In the genomic region with DNA sequence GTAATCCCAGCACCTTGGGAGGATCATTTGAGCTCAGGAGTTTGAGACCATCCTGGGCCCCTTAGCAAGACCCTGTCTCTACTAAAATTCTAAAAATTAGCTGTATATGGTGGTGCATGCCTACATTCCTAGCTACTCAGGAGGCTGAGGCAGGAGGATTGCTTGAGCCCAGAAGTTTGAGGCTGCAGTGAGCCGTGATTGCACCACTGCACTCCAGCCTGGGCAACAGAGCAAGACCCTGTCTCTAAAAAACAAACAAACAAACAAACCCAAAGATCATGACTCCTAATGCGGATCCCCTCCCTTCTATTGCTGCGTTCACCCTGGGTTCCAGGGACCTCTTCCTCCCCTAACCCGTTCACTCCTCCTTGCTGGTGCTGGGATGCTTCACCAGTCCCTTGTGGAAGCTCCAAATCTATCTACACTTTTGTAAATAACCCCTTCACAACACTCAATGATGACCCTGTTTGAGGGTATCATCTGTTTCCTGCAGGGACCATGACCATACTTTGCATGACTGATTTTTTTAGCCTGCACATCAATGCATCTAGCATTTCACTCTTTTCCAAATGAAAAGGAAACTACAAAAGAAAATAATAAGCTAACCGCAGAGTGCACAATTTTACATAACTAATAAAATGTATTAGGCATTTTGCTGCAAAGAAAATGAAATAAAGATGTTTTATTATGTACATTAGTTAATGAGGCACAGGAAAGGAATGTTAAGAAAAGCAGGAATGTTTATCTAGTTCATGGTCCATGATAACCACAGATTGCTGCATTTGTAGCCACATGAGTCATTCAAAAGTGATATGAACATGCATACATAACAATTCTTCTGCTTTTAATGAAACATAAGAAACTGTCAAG, we compare ENCODE assay signal across 13 cellular contexts. TPM values are rescaled to one million over a fixed set of nuclear protein-coding genes. Genes with fewer than 3 reads are reported as not detected.
DNase-seq lines count a peak whose midpoint lies in the region; ATAC-seq and TF ChIP-seq lines count a peak whose summit lies in the region.
"Had no signal": no experiment of that assay in that cellular context is flagged by ENCODE, and none has a peak within 500 bp of the region (broad histone marks: within the 10 kb centered on the region; RNA-seq: fewer than 3 reads in every experiment).

No MANE protein-coding gene starts in this region.

- no peak overlapping the region for H3K27ac Mint-ChIP-seq in WTC11
- no peak overlapping the region for H3K27ac Mint-ChIP-seq in CD8-positive, alpha-beta memory T cell
- no peak overlapping the region for H3K27ac Mint-ChIP-seq in activated T-cell treated with anti-CD3 and anti-CD28 coated beads, Interleukin-2, amount 50 U/mL, for 72 hours
- H3K27ac Mint-ChIP-seq in activated CD4-positive, alpha-beta memory T cell treated with anti-CD3 and anti-CD28 coated beads for 36 hours = no peak overlapping the region
- H3K27ac Mint-ChIP-seq: activated naive CD4-positive, alpha-beta T cell treated with anti-CD3 and anti-CD28 coated beads, Interleukin-2, amount 10 ng/mL, durations not matched to agents 7 days and 5 days; type B pancreatic cell had no signal

- CTCF ChIA-PET in HEK293 (lab: Yijun Ruan, JAX) (interaction anchor here (0.6 to 1.4 kb wide), 6 partner anchors 17 to 377 kb away, joined by 3 to 12 read pairs (median 4); no protein-coding TSS in a partner anchor), WTC11 (lab: Charles Lee) (no interaction called here)
- CTCF ChIA-PET in CD8-positive, alpha-beta memory T cell (lab: Charles Lee) = no interaction called here
- CTCF ChIA-PET in activated CD4-positive, alpha-beta memory T cell treated with anti-CD3 and anti-CD28 coated beads for 36 hours (lab: Charles Lee) = no interaction called here

- no peak overlapping the region for H2AFZ ChIP-seq in ACC112 (ENCODE audit: low read length, unreplicated experiment)

- TF ChIP-seq CTCF in HEK293 (tag by site-specific recombination; IDR thresholded peaks at IDR 0.05) = no peak
- no peak for TF ChIP-seq CTCF in WTC11 (IDR thresholded peaks at IDR 0.05)

- POLR2A ChIA-PET in HEK293 (lab: Yijun Ruan, JAX) (no interaction called here), WTC11 (lab: Charles Lee) (no interaction called here)
- POLR2A ChIA-PET in CD8-positive, alpha-beta memory T cell (lab: Charles Lee) = no interaction called here
- POLR2A ChIA-PET in activated CD4-positive, alpha-beta memory T cell treated with anti-CD3 and anti-CD28 coated beads for 36 hours (lab: Charles Lee) = no interaction called here

- H3K36me3 ChIP-seq in ACC112 (ENCODE audit: insufficient read depth, low read length) (no peaks in the 10 kb centered on the region), HEK293 (ENCODE audit: control insufficient read depth in 2 of 2, insufficient read depth in 1 of 2, low read length in 2 of 2) (no peaks in the 10 kb centered on the region)
- H3K36me3 ChIP-seq in CD8-positive, alpha-beta memory T cell (ENCODE audit: insufficient read depth, low read length) = no peaks in the 10 kb centered on the region

- DNase-seq in WTC11 (ENCODE audit: low spot score) = no peak
- peak; percentile 82 for DNase-seq in glomerular visceral epithelial cell (ENCODE audit: extremely low spot score)
- DNase-seq in CD8-positive, alpha-beta memory T cell = no peak
- no peak for DNase-seq in activated T-cell treated with anti-CD3 and anti-CD28 coated beads, Interleukin-2, amount 50 U/mL, for 72 hours
- no peak for DNase-seq in activated CD4-positive, alpha-beta memory T cell treated with anti-CD3 and anti-CD28 coated beads for 36 hours
- DNase-seq: activated CD4-positive, alpha-beta T cell treated with anti-CD3 and anti-CD28 coated beads, Interleukin-2, amount 50 U/mL, for 4 hours; activated naive CD4-positive, alpha-beta T cell treated with anti-CD3 and anti-CD28 coated beads, Interleukin-2, amount 10 ng/mL, durations not matched to agents 7 days and 5 days had no signal

- intact Hi-C loops in activated CD4-positive, alpha-beta memory T cell treated with anti-CD3 and anti-CD28 coated beads for 36 hours (cut with micrococcal nuclease) = no loop called here

- no peaks in the 10 kb centered on the region; the same call in 1 of the 2 replicates for H3K36me3 Mint-ChIP-seq in WTC11
- H3K36me3 Mint-ChIP-seq in CD8-positive, alpha-beta memory T cell = peaks cover 0 to 10% (median 2%) of the 10 kb centered on the region in 3 donors
- H3K36me3 Mint-ChIP-seq in activated T-cell treated with anti-CD3 and anti-CD28 coated beads, Interleukin-2, amount 50 U/mL, for 72 hours (ENCODE audit: insufficient read depth in 2 of 2) = no peaks in the 10 kb centered on the region
- no peaks in the 10 kb centered on the region for H3K36me3 Mint-ChIP-seq in activated CD4-positive, alpha-beta memory T cell treated with anti-CD3 and anti-CD28 coated beads for 36 hours
- H3K36me3 Mint-ChIP-seq: activated naive CD4-positive, alpha-beta T cell treated with anti-CD3 and anti-CD28 coated beads, Interleukin-2, amount 10 ng/mL, durations not matched to agents 7 days and 5 days had no signal

- H3K27ac ChIP-seq in ACC112 (ENCODE audit: low read depth, low read length) (peak overlapping the region; percentile 16; the same call in 1 of the 2 replicates), HEK293 (ENCODE audit: extremely low read depth, low read depth, low read length) (no peak overlapping the region)
- no peak overlapping the region for H3K27ac ChIP-seq in CD8-positive, alpha-beta memory T cell (ENCODE audit: low read depth, low read length)

- H3K9me3 ChIP-seq in HEK293 (ENCODE audit: control insufficient read depth, insufficient read depth, low read depth, low read length) = no peaks in the 10 kb centered on the region
- no peaks in the 10 kb centered on the region for H3K9me3 ChIP-seq in CD8-positive, alpha-beta memory T cell (ENCODE audit: low read length)

- no peaks in the 10 kb centered on the region for H3K79me2 ChIP-seq in ACC112 (ENCODE audit: control insufficient read depth, insufficient read depth, low read length, unreplicated experiment)

- no peak overlapping the region for H3K4me3 Mint-ChIP-seq in WTC11
- H3K4me3 Mint-ChIP-seq in CD8-positive, alpha-beta memory T cell = no peak overlapping the region
- no peak overlapping the region for H3K4me3 Mint-ChIP-seq in activated T-cell treated with anti-CD3 and anti-CD28 coated beads, Interleukin-2, amount 50 U/mL, for 72 hours
- H3K4me3 Mint-ChIP-seq in activated CD4-positive, alpha-beta memory T cell treated with anti-CD3 and anti-CD28 coated beads for 36 hours = no peak overlapping the region
- H3K4me3 Mint-ChIP-seq: activated naive CD4-positive, alpha-beta T cell treated with anti-CD3 and anti-CD28 coated beads, Interleukin-2, amount 10 ng/mL, durations not matched to agents 7 days and 5 days; type B pancreatic cell had no signal

- ATAC-seq in WTC11 (no peak), HG03135 (IDR thresholded peaks at IDR 0.05; ENCODE audit: unreplicated experiment) (no peak)
- no peak for ATAC-seq in activated T-cell treated with anti-CD3 and anti-CD28 coated beads, Interleukin-2, amount 50 U/mL, for 72 hours (replicated peaks in 1 of 2)
- ATAC-seq: GM12878 had no signal

- no peaks in the 10 kb centered on the region for H3K27me3 ChIP-seq in ACC112 (ENCODE audit: insufficient read depth, low read length)
- no peaks in the 10 kb centered on the region for H3K27me3 ChIP-seq in CD8-positive, alpha-beta memory T cell (ENCODE audit: insufficient read depth, low read length, poor library complexity, severe bottlenecking)

- H3K4me3 ChIP-seq in ACC112 (ENCODE audit: low read depth, low read length) (no peak overlapping the region), HEK293 (ENCODE audit: low read depth, low read length) (no peak overlapping the region)
- H3K4me3 ChIP-seq in CD8-positive, alpha-beta memory T cell (ENCODE audit: low read length) = no peak overlapping the region
- H3K4me3 ChIP-seq: GM12878, lung had no signal

- H3K9me3 Mint-ChIP-seq in WTC11 = peaks cover 19% of the 10 kb centered on the region
- H3K9me3 Mint-ChIP-seq in CD8-positive, alpha-beta memory T cell = peaks cover 0 to 11% (median 8%) of the 10 kb centered on the region in 5 donors
- H3K9me3 Mint-ChIP-seq in activated T-cell treated with anti-CD3 and anti-CD28 coated beads, Interleukin-2, amount 50 U/mL, for 72 hours = peaks cover 1 to 4% of the 10 kb centered on the region in 2 donors
- peaks cover 14% of the 10 kb centered on the region for H3K9me3 Mint-ChIP-seq in activated CD4-positive, alpha-beta memory T cell treated with anti-CD3 and anti-CD28 coated beads for 36 hours
- H3K9me3 Mint-ChIP-seq: activated naive CD4-positive, alpha-beta T cell treated with anti-CD3 and anti-CD28 coated beads, Interleukin-2, amount 10 ng/mL, durations not matched to agents 7 days and 5 days had no signal

- H3K4me1 ChIP-seq in ACC112 (ENCODE audit: control insufficient read depth, insufficient read depth, low read length, unreplicated experiment) = peaks cover 21% of the 10 kb centered on the region
- peaks cover 5% of the 10 kb centered on the region; the same call in 1 of the 2 replicates for H3K4me1 ChIP-seq in HEK293 (ENCODE audit: control insufficient read depth, insufficient read depth, low read length)
- no peaks in the 10 kb centered on the region for H3K4me1 ChIP-seq in CD8-positive, alpha-beta memory T cell (ENCODE audit: insufficient read depth, low read length)

- no peaks in the 10 kb centered on the region for H3K27me3 Mint-ChIP-seq in WTC11 (ENCODE audit: low read depth)
- H3K27me3 Mint-ChIP-seq in CD8-positive, alpha-beta memory T cell = peaks cover 11 to 35% of the 10 kb centered on the region in 2 donors
- peaks cover 28% of the 10 kb centered on the region for H3K27me3 Mint-ChIP-seq in activated T-cell treated with anti-CD3 and anti-CD28 coated beads, Interleukin-2, amount 50 U/mL, for 72 hours (ENCODE audit: low read depth)
- H3K27me3 Mint-ChIP-seq in activated CD4-positive, alpha-beta memory T cell treated with anti-CD3 and anti-CD28 coated beads for 36 hours = peaks cover 28% of the 10 kb centered on the region
- H3K27me3 Mint-ChIP-seq: type B pancreatic cell had no signal

- H3K4me1 Mint-ChIP-seq in WTC11 = peaks cover 5% of the 10 kb centered on the region; the same call in 1 of the 2 replicates
- H3K4me1 Mint-ChIP-seq in CD8-positive, alpha-beta memory T cell = no peaks in the 10 kb centered on the region
- no peaks in the 10 kb centered on the region for H3K4me1 Mint-ChIP-seq in activated T-cell treated with anti-CD3 and anti-CD28 coated beads, Interleukin-2, amount 50 U/mL, for 72 hours (ENCODE audit: low read depth)
- no peaks in the 10 kb centered on the region for H3K4me1 Mint-ChIP-seq in activated CD4-positive, alpha-beta memory T cell treated with anti-CD3 and anti-CD28 coated beads for 36 hours (ENCODE audit: low read depth)
- H3K4me1 Mint-ChIP-seq: activated naive CD4-positive, alpha-beta T cell treated with anti-CD3 and anti-CD28 coated beads, Interleukin-2, amount 10 ng/mL, durations not matched to agents 7 days and 5 days had no signal

TF ChIP-seq in WTC11, 78 proteins besides CTCF, POLR2A, EP300 and RAD21:
- TF ChIP-seq CBFB (CRISPR knock-in tag; IDR thresholded peaks at IDR 0.05; ENCODE audit: low read depth) = no peak
- TF ChIP-seq ZNF121 (CRISPR knock-in tag; IDR thresholded peaks at IDR 0.05) = peak; percentile 33; the same call in 1 of the 2 replicates

RNA-seq across cellular contexts. Expression of a gene that starts 30.5 kb away (rescaled TPM):
- 0.25 to 1.3 TPM (median 1.2 TPM) in 3 replicates for total RNA-seq in WTC11 (2021)
- 10 to 100 TPM; 17.7 to 19.2 TPM for total RNA-seq in CD8-positive, alpha-beta memory T cell
- polyA plus RNA-seq in CD8-positive, alpha-beta memory T cell = 57.8 TPM
- 10 to 100 TPM; 17.6 to 20.4 TPM for total RNA-seq in activated T-cell treated with anti-CD3 and anti-CD28 coated beads, Interleukin-2, amount 50 U/mL, for 72 hours
- 10 to 100 TPM; 10.5 to 14.2 TPM for total RNA-seq in activated CD4-positive, alpha-beta memory T cell treated with anti-CD3 and anti-CD28 coated beads for 36 hours
